In genomic region chr7:55033241-55033846, GRCh38 we compare ENCODE assay signal across 17 cellular contexts. TPM values are rescaled to one million over a fixed set of nuclear protein-coding genes. Genes with fewer than 3 reads are reported as not detected.
"Had no signal": no experiment of that assay in that cellular context is flagged by ENCODE, and none has a peak within 500 bp of the region (broad histone marks: within the 10 kb centered on the region; RNA-seq: fewer than 3 reads in every experiment).

No MANE protein-coding gene starts in this region.

- H3K9me3 ChIP-seq: gastrocnemius medialis, tibial nerve had no signal

- H3K27me3 ChIP-seq: gastrocnemius medialis, tibial nerve had no signal

- H3K27ac ChIP-seq: gastrocnemius medialis, VCaP had no signal

- H3K36me3 ChIP-seq: gastrocnemius medialis, tibial nerve had no signal

- H3K4me3 ChIP-seq: gastrocnemius medialis, skin epidermis, tibial nerve had no signal

- DNase-seq: activated CD4-positive, alpha-beta memory T cell treated with anti-CD3 and anti-CD28 coated beads, Interleukin-2, amount 10 ng/mL, durations not matched to agents 7 days and 5 days; activated CD4-positive, alpha-beta T cell treated with anti-CD3 and anti-CD28 coated beads for 36 hours; activated effector memory CD4-positive, alpha-beta T cell treated with Interleukin-2 at 50 U/mL for 16 hours; activated naive CD4-positive, alpha-beta T cell treated with anti-CD3 and anti-CD28 coated beads, Interleukin-2, amount 50 U/mL, for 16 hours; activated T-cell treated with anti-CD3 and anti-CD28 coated beads, Interleukin-2, amount 50 U/mL, for 4 hours; dermis blood vessel endothelial cell; effector memory CD8-positive, alpha-beta T cell; gastrocnemius medialis; nucleus accumbens; stimulated activated CD4-positive, alpha-beta T cell treated with anti-CD3 and anti-CD28 coated beads, Interleukin-15, amount 100 ng/mL, for 24 hours; stimulated activated CD4-positive, alpha-beta T cell treated with anti-CD3 and anti-CD28 coated beads, Interleukin-4, amount 100 ng/mL, for 1 hour; stimulated activated naive CD4-positive, alpha-beta T cell had no signal

- ATAC-seq: activated CD4-positive, alpha-beta T cell treated with anti-CD3 and anti-CD28 coated beads for 36 hours; activated T-cell treated with anti-CD3 and anti-CD28 coated beads, Interleukin-2, amount 50 U/mL, for 4 hours; effector memory CD8-positive, alpha-beta T cell; gastrocnemius medialis had no signal

RNA-seq across cellular contexts. Expression of gene EGFR, which starts 14.5 kb away (rescaled TPM):
- total RNA-seq: activated CD4-positive, alpha-beta memory T cell treated with anti-CD3 and anti-CD28 coated beads, Interleukin-2, amount 10 ng/mL, durations not matched to agents 7 days and 5 days; natural killer cell treated with Interleukin-12 subunit alpha and Interleukin-12 subunit beta and Interleukin-15 and Interleukin-18, amount 100 ng/mL, for 72 hours; T-helper 1 cell treated with Interleukin-12 subunit alpha and Interleukin-12 subunit beta and Interleukin-4 antibody, amounts not matched to agents 30 ng/mL and 1 ng/mL, for 36 hours had no signal
